1 cellular context compared by ENCODE assay signal in genomic region chr2:15591373-15591691, GRCh38.
A peak's percentile ranks its signal among the peaks of the same experiment; 100 is the strongest.
TF ChIP-seq lines count a peak whose summit lies in the region.

No MANE protein-coding gene starts in this region.

TF ChIP-seq in K562, 482 proteins besides CTCF, POLR2A, EP300 and RAD21 (continued from another document and continues in another):
- TF ChIP-seq ZBTB40 (IDR thresholded peaks at IDR 0.05) (no peak), ZBTB40 (CRISPR knock-in tag; IDR thresholded peaks at IDR 0.05) (no peak), ZBTB17 (CRISPR knock-in tag; IDR thresholded peaks at IDR 0.05) (no peak), POLR3G (IDR thresholded peaks at IDR 0.05; ENCODE audit: extremely low read depth, insufficient read length, insufficient replicate concordance) (no peak), MNT (conservative IDR thresholded peaks at IDR 0.05) (no peak; a peak in 1 of 4 replicates), GABPA (tag; conservative IDR thresholded peaks at IDR 0.05; ENCODE audit: low read depth) (0 out of 2 replicates have a peak, but pooled peaks have one; percentile 79), ASH1L (IDR thresholded peaks at IDR 0.05; ENCODE audit: borderline replicate concordance, low read depth, partially characterized antibody) (no peak), HMG20B (CRISPR knock-in tag; IDR thresholded peaks at IDR 0.05) (no peak), PHF8 (IDR thresholded peaks at IDR 0.05; ENCODE audit: borderline replicate concordance, low read length) (peak; percentile 55; the same call in 1 of the 2 replicates), SLC30A9 (CRISPR knock-in tag; IDR thresholded peaks at IDR 0.05) (no peak), ZNF589 (CRISPR knock-in tag; IDR thresholded peaks at IDR 0.05; ENCODE audit: low read depth) (no peak), ZNF12 (CRISPR knock-in tag; IDR thresholded peaks at IDR 0.05) (peak; percentile 81; the same call in 1 of the 2 replicates), HNRNPH1 (optimal IDR thresholded peaks at IDR 0.05; ENCODE audit: low read depth, low read length) (no peak), HNRNPLL (IDR thresholded peaks at IDR 0.05; ENCODE audit: low read depth, low read length, poor library complexity, severe bottlenecking) (no peak), ELF1 (tag; IDR thresholded peaks at IDR 0.05) (no peak), CTBP1 (IDR thresholded peaks at IDR 0.05; ENCODE audit: borderline replicate concordance) (no peak), NELFE (IDR thresholded peaks at IDR 0.05; ENCODE audit: insufficient read depth, insufficient read length) (no peak), ZNF766 (CRISPR knock-in tag; conservative IDR thresholded peaks at IDR 0.05) (no peak; the same call in 1 of the 2 replicates), ARID2 (IDR thresholded peaks at IDR 0.05) (no peak), CC2D1A (IDR thresholded peaks at IDR 0.05) (no peak), MGA (IDR thresholded peaks at IDR 0.05) (peak; percentile 96), MBD1 (CRISPR knock-in tag; IDR thresholded peaks at IDR 0.05) (no peak)
- TF ChIP-seq, protein P1, sequence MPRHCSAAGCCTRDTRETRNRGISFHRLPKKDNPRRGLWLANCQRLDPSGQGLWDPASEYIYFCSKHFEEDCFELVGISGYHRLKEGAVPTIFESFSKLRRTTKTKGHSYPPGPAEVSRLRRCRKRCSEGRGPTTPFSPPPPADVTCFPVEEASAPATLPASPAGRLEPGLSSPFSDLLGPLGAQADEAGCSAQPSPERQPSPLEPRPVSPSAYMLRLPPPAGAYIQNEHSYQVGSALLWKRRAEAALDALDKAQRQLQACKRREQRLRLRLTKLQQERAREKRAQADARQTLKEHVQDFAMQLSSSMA (CRISPR knock-in tag; IDR thresholded peaks at IDR 0.05), result no peak
- TF ChIP-seq, protein P2, sequence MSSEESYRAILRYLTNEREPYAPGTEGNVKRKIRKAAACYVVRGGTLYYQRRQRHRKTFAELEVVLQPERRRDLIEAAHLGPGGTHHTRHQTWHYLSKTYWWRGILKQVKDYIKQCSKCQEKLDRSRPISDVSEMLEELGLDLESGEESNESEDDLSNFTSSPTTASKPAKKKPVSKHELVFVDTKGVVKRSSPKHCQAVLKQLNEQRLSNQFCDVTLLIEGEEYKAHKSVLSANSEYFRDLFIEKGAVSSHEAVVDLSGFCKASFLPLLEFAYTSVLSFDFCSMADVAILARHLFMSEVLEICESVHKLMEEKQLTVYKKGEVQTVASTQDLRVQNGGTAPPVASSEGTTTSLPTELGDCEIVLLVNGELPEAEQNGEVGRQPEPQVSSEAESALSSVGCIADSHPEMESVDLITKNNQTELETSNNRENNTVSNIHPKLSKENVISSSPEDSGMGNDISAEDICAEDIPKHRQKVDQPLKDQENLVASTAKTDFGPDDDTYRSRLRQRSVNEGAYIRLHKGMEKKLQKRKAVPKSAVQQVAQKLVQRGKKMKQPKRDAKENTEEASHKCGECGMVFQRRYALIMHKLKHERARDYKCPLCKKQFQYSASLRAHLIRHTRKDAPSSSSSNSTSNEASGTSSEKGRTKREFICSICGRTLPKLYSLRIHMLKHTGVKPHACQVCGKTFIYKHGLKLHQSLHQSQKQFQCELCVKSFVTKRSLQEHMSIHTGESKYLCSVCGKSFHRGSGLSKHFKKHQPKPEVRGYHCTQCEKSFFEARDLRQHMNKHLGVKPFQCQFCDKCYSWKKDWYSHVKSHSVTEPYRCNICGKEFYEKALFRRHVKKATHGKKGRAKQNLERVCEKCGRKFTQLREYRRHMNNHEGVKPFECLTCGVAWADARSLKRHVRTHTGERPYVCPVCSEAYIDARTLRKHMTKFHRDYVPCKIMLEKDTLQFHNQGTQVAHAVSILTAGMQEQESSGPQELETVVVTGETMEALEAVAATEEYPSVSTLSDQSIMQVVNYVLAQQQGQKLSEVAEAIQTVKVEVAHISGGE (CRISPR knock-in tag; IDR thresholded peaks at IDR 0.05), result 0 out of 6 replicates have a peak, but pooled peaks of 1 of the 3 experiments have one; percentile 97
